In genomic region chr6:157380779-157381561, GRCh38 we compare ENCODE assay signal across 8 cellular contexts. TPM values are rescaled to one million over a fixed set of nuclear protein-coding genes. Genes with fewer than 3 reads are reported as not detected.
DNase-seq lines count a peak whose midpoint lies in the region; ATAC-seq and TF ChIP-seq lines count a peak whose summit lies in the region.

TSS of gene ZDHHC14 (plus strand) at chr6:157381190.

- no peaks in the 10 kb centered on the region for H3K36me3 ChIP-seq in fibroblast of lung (ENCODE audit: control insufficient read depth, insufficient read depth, low read length)

- H3K36me3 Mint-ChIP-seq in activated T-helper 17 cell treated with anti-CD3 and anti-CD28 coated beads, Interleukin-2, amount 50 U/mL, for 72 hours (ENCODE audit: low read depth): no peaks in the 10 kb centered on the region
- H3K36me3 Mint-ChIP-seq in naive thymus-derived CD8-positive, alpha-beta T cell: no peaks in the 10 kb centered on the region
- peaks cover 24 to 31% of the 10 kb centered on the region in 2 donors for H3K36me3 Mint-ChIP-seq in stimulated activated naive B cell treated with anti-CD40 and anti-IgM and Interleukin-4, amounts not matched to agents 10 μg/mL and 1 μg/mL and 100 μg/mL, for 72 hours

- peak; percentile 81 for ATAC-seq in GM21528 (IDR thresholded peaks at IDR 0.05; ENCODE audit: low FRiP score, unreplicated experiment)
- peak; percentile 80 for ATAC-seq in activated T-helper 17 cell treated with anti-CD3 and anti-CD28 coated beads, Interleukin-2, amount 50 U/mL, for 72 hours (replicated peaks)
- peak; percentile 78 to 79 for ATAC-seq in naive thymus-derived CD8-positive, alpha-beta T cell
- ATAC-seq in stimulated activated naive B cell treated with anti-CD40 and anti-IgM and Interleukin-4, amounts not matched to agents 10 μg/mL and 1 μg/mL and 100 μg/mL, for 72 hours (replicated peaks): peak; percentile 78 to 80

- no peaks in the 10 kb centered on the region for H3K4me1 ChIP-seq in fibroblast of lung (ENCODE audit: control insufficient read depth, extremely low read depth, insufficient read depth, low read length)

- no peaks in the 10 kb centered on the region for H3K79me2 ChIP-seq in fibroblast of lung (ENCODE audit: control insufficient read depth, insufficient read depth, low read length)

- no peak for TF ChIP-seq CTCF in fibroblast of lung (conservative IDR thresholded peaks at IDR 0.05 in 1 of 2, IDR thresholded peaks at IDR 0.05 in 1 of 2; ENCODE audit: low read depth in 1 of 2, low read length in 2 of 2)

- H3K9me3 Mint-ChIP-seq in activated T-helper 17 cell treated with anti-CD3 and anti-CD28 coated beads, Interleukin-2, amount 50 U/mL, for 72 hours: no peaks in the 10 kb centered on the region
- H3K9me3 Mint-ChIP-seq in naive thymus-derived CD8-positive, alpha-beta T cell: no peaks in the 10 kb centered on the region
- no peaks in the 10 kb centered on the region for H3K9me3 Mint-ChIP-seq in stimulated activated naive B cell treated with anti-CD40 and anti-IgM and Interleukin-4, amounts not matched to agents 10 μg/mL and 1 μg/mL and 100 μg/mL, for 72 hours

- H3K27ac Mint-ChIP-seq in activated T-helper 17 cell treated with anti-CD3 and anti-CD28 coated beads, Interleukin-2, amount 50 U/mL, for 72 hours: peak within 1 kb of the TSS; percentile 78
- peak within 1 kb of the TSS; percentile 60 to 89 (median 82) for H3K27ac Mint-ChIP-seq in naive thymus-derived CD8-positive, alpha-beta T cell
- H3K27ac Mint-ChIP-seq in stimulated activated naive B cell treated with anti-CD40 and anti-IgM and Interleukin-4, amounts not matched to agents 10 μg/mL and 1 μg/mL and 100 μg/mL, for 72 hours: peak within 1 kb of the TSS; percentile 90

- POLR2A ChIA-PET in naive thymus-derived CD8-positive, alpha-beta T cell (lab: Charles Lee): interaction anchor here (0.6 to 2.0 kb wide), 7 partner anchors 12 to 370 kb away, joined by 3 to 26 read pairs (median 3); partner anchors contain the start of gene TMEM242

- peaks cover 25% of the 10 kb centered on the region for H3K4me1 Mint-ChIP-seq in activated T-helper 17 cell treated with anti-CD3 and anti-CD28 coated beads, Interleukin-2, amount 50 U/mL, for 72 hours
- H3K4me1 Mint-ChIP-seq in naive thymus-derived CD8-positive, alpha-beta T cell: peaks cover 9 to 27% (median 20%) of the 10 kb centered on the region in 4 donors
- peaks cover 32 to 52% of the 10 kb centered on the region in 2 donors for H3K4me1 Mint-ChIP-seq in stimulated activated naive B cell treated with anti-CD40 and anti-IgM and Interleukin-4, amounts not matched to agents 10 μg/mL and 1 μg/mL and 100 μg/mL, for 72 hours

- no peaks in the 10 kb centered on the region for H4K20me1 ChIP-seq in fibroblast of lung (ENCODE audit: control insufficient read depth, extremely low read depth, insufficient read depth, low read length)

- H3K9me3 ChIP-seq in fibroblast of lung (ENCODE audit: control insufficient read depth, insufficient read depth, low read depth, low read length): no peaks in the 10 kb centered on the region

- H3K27ac ChIP-seq in fibroblast of lung (ENCODE audit: insufficient read depth, low read length): peak within 1 kb of the TSS; percentile 68

- peak within 1 kb of the TSS; percentile 80 for H2AFZ ChIP-seq in fibroblast of lung (ENCODE audit: low read length)

- peak within 1 kb of the TSS; percentile 83 for H3K4me3 Mint-ChIP-seq in activated T-helper 17 cell treated with anti-CD3 and anti-CD28 coated beads, Interleukin-2, amount 50 U/mL, for 72 hours
- H3K4me3 Mint-ChIP-seq in naive thymus-derived CD8-positive, alpha-beta T cell: peak within 1 kb of the TSS; percentile 74 to 96 (median 87)
- peak within 1 kb of the TSS; percentile 89 to 91 for H3K4me3 Mint-ChIP-seq in stimulated activated naive B cell treated with anti-CD40 and anti-IgM and Interleukin-4, amounts not matched to agents 10 μg/mL and 1 μg/mL and 100 μg/mL, for 72 hours

- H3K27me3 ChIP-seq in fibroblast of lung (ENCODE audit: control insufficient read depth, insufficient read depth, low read length): no peaks in the 10 kb centered on the region

- peak within 1 kb of the TSS; percentile 59 for H3K9ac ChIP-seq in fibroblast of lung (ENCODE audit: insufficient read depth, low read length)

- peak within 1 kb of the TSS; percentile 60 to 92 (median 80) for H3K4me3 ChIP-seq in fibroblast of lung (replicated peaks in 1 of 4; ENCODE audit: control extremely low read depth in 1 of 4, insufficient read depth in 1 of 4, low read depth in 3 of 4, low read length in 4 of 4)

- peak within 1 kb of the TSS; percentile 81 for H3K4me2 ChIP-seq in fibroblast of lung (ENCODE audit: extremely low read depth, insufficient read depth, low read length)

- H3K27me3 Mint-ChIP-seq in activated T-helper 17 cell treated with anti-CD3 and anti-CD28 coated beads, Interleukin-2, amount 50 U/mL, for 72 hours: peaks cover 4% of the 10 kb centered on the region
- peaks cover 0 to 20% (median 5%) of the 10 kb centered on the region in 5 donors for H3K27me3 Mint-ChIP-seq in naive thymus-derived CD8-positive, alpha-beta T cell
- H3K27me3 Mint-ChIP-seq in stimulated activated naive B cell treated with anti-CD40 and anti-IgM and Interleukin-4, amounts not matched to agents 10 μg/mL and 1 μg/mL and 100 μg/mL, for 72 hours: peaks cover 9 to 17% of the 10 kb centered on the region in 2 donors

- DNase-seq in DMS153 treated with DMSO at 0.1 percent for 48 hours (lab: John Stamatoyannopoulos, UW; ENCODE audit: unreplicated experiment) (peak; percentile 15), HuH-7.5 (ENCODE audit: low spot score) (peak; percentile 75), RKO (ENCODE audit: low spot score) (peak; percentile 80), fibroblast of lung (ENCODE audit: low read depth in 2 of 2) (peak; percentile 78 to 86)
- peak; percentile 80 to 91 (median 87) for DNase-seq in naive thymus-derived CD8-positive, alpha-beta T cell
- DNase-seq in stimulated activated naive B cell treated with anti-CD40 and anti-IgM and Interleukin-4, amounts not matched to agents 10 μg/mL and 1 μg/mL and 100 μg/mL, for 72 hours: peak; percentile 88

RNA-seq across cellular contexts. Expression of gene ZDHHC14, which starts in this region (rescaled TPM):
- 1 to 10 TPM; 2.1 to 2.2 TPM for total RNA-seq in activated T-helper 17 cell treated with anti-CD3 and anti-CD28 coated beads, Interleukin-2, amount 50 U/mL, for 72 hours
- 3.5 and 4.6 TPM in 2 replicates for total RNA-seq in fibroblast of lung
- 1.7 and 2.3 TPM in 2 replicates for polyA plus RNA-seq in fibroblast of lung
- 1.9 and 4.3 TPM in 2 replicates for polyA plus RNA-seq in fibroblast of lung (2012)
- polyA minus RNA-seq in fibroblast of lung (ENCODE audit: low replicate concordance): 2.1 and 3.4 TPM in 2 replicates
- 1 to 10 TPM; 1.7 to 1.9 TPM for total RNA-seq in naive thymus-derived CD8-positive, alpha-beta T cell
- 1 to 10 TPM in 2 of 3 donors, under 1 TPM in 1; 0.09 to 1.4 (median 1.0) TPM for polyA plus RNA-seq in naive thymus-derived CD8-positive, alpha-beta T cell

Comparison
In these comparisons a context has a peak if more than half of its experiments do, and no peak if none do; other contexts are left out.
1. Peak in every context shown above with its lines: DNase-seq, ATAC-seq, H3K4me3 ChIP-seq and H3K27ac ChIP-seq.
2. DNase-seq: peak in every context shown above with its lines; median percentile 88 in stimulated activated naive B cell treated with anti-CD40 and anti-IgM and Interleukin-4, amounts not matched to agents 10 μg/mL and 1 μg/mL and 100 μg/mL, for 72 hours; 87 in naive thymus-derived CD8-positive, alpha-beta T cell; 82 in fibroblast of lung; 80 in RKO; 75 in HuH-7.5; 15 in DMS153 treated with DMSO at 0.1 percent for 48 hours.